ENCODE assay signal across 1 cellular context in the genomic region with DNA sequence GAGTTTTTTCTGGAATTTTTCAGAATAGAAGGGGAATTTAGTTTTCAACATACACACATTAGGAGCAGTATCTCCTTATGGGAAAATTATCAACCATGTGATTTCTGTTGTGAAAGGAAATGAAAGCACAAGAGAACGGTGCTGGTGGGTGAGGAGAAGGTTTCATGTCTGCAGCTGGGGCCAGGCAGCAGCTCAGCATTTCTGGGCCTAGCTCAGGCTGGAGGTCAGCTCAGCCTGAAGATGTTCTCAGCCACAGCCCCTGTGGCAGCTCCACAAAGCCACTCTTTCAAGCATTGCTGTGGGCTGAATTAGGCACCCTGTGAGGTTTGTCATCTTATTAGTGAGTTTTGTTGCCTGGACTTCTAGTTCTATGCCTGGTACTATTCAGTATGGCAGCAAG.
TF ChIP-seq lines count a peak whose summit lies in the region.

No MANE protein-coding gene starts in this region.

TF ChIP-seq in GM23338, 12 proteins besides CTCF, POLR2A, EP300 and RAD21 (continued from another document):
- TF ChIP-seq, protein P1, sequence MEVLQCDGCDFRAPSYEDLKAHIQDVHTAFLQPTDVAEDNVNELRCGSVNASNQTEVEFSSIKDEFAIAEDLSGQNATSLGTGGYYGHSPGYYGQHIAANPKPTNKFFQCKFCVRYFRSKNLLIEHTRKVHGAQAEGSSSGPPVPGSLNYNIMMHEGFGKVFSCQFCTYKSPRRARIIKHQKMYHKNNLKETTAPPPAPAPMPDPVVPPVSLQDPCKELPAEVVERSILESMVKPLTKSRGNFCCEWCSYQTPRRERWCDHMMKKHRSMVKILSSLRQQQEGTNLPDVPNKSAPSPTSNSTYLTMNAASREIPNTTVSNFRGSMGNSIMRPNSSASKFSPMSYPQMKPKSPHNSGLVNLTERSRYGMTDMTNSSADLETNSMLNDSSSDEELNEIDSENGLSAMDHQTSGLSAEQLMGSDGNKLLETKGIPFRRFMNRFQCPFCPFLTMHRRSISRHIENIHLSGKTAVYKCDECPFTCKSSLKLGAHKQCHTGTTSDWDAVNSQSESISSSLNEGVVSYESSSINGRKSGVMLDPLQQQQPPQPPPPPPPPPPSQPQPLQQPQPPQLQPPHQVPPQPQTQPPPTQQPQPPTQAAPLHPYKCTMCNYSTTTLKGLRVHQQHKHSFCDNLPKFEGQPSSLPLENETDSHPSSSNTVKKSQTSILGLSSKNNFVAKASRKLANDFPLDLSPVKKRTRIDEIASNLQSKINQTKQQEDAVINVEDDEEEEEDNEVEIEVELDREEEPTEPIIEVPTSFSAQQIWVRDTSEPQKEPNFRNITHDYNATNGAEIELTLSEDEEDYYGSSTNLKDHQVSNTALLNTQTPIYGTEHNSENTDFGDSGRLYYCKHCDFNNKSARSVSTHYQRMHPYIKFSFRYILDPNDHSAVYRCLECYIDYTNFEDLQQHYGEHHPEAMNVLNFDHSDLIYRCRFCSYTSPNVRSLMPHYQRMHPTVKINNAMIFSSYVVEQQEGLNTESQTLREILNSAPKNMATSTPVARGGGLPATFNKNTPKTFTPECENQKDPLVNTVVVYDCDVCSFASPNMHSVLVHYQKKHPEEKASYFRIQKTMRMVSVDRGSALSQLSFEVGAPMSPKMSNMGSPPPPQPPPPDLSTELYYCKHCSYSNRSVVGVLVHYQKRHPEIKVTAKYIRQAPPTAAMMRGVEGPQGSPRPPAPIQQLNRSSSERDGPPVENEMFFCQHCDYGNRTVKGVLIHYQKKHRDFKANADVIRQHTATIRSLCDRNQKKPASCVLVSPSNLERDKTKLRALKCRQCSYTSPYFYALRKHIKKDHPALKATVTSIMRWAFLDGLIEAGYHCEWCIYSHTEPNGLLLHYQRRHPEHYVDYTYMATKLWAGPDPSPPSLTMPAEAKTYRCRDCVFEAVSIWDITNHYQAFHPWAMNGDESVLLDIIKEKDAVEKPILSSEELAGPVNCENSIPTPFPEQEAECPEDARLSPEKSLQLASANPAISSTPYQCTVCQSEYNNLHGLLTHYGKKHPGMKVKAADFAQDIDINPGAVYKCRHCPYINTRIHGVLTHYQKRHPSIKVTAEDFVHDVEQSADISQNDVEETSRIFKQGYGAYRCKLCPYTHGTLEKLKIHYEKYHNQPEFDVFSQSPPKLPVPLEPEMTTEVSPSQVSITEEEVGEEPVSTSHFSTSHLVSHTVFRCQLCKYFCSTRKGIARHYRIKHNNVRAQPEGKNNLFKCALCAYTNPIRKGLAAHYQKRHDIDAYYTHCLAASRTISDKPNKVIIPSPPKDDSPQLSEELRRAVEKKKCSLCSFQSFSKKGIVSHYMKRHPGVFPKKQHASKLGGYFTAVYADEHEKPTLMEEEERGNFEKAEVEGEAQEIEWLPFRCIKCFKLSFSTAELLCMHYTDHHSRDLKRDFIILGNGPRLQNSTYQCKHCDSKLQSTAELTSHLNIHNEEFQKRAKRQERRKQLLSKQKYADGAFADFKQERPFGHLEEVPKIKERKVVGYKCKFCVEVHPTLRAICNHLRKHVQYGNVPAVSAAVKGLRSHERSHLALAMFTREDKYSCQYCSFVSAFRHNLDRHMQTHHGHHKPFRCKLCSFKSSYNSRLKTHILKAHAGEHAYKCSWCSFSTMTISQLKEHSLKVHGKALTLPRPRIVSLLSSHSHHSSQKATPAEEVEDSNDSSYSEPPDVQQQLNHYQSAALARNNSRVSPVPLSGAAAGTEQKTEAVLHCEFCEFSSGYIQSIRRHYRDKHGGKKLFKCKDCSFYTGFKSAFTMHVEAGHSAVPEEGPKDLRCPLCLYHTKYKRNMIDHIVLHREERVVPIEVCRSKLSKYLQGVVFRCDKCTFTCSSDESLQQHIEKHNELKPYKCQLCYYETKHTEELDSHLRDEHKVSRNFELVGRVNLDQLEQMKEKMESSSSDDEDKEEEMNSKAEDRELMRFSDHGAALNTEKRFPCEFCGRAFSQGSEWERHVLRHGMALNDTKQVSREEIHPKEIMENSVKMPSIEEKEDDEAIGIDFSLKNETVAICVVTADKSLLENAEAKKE (CRISPR knock-in tag; IDR thresholded peaks at IDR 0.05): no peak
- TF ChIP-seq EZH2phosphoT487 (IDR thresholded peaks at IDR 0.05; ENCODE audit: unreplicated experiment) (no peak), JUNB (IDR thresholded peaks at IDR 0.05; ENCODE audit: unreplicated experiment) (no peak), POLR2AphosphoS5 (IDR thresholded peaks at IDR 0.05; ENCODE audit: low read depth) (no peak), STAT1 (IDR thresholded peaks at IDR 0.05; ENCODE audit: unreplicated experiment) (no peak), CREB1 (CRISPR knock-in tag; IDR thresholded peaks at IDR 0.05; ENCODE audit: low read depth) (no peak), ZNF331 (CRISPR knock-in tag; IDR thresholded peaks at IDR 0.05; ENCODE audit: low read depth) (no peak), NANOG (IDR thresholded peaks at IDR 0.05; ENCODE audit: borderline replicate concordance) (no peak)
- TF ChIP-seq, protein P2, sequence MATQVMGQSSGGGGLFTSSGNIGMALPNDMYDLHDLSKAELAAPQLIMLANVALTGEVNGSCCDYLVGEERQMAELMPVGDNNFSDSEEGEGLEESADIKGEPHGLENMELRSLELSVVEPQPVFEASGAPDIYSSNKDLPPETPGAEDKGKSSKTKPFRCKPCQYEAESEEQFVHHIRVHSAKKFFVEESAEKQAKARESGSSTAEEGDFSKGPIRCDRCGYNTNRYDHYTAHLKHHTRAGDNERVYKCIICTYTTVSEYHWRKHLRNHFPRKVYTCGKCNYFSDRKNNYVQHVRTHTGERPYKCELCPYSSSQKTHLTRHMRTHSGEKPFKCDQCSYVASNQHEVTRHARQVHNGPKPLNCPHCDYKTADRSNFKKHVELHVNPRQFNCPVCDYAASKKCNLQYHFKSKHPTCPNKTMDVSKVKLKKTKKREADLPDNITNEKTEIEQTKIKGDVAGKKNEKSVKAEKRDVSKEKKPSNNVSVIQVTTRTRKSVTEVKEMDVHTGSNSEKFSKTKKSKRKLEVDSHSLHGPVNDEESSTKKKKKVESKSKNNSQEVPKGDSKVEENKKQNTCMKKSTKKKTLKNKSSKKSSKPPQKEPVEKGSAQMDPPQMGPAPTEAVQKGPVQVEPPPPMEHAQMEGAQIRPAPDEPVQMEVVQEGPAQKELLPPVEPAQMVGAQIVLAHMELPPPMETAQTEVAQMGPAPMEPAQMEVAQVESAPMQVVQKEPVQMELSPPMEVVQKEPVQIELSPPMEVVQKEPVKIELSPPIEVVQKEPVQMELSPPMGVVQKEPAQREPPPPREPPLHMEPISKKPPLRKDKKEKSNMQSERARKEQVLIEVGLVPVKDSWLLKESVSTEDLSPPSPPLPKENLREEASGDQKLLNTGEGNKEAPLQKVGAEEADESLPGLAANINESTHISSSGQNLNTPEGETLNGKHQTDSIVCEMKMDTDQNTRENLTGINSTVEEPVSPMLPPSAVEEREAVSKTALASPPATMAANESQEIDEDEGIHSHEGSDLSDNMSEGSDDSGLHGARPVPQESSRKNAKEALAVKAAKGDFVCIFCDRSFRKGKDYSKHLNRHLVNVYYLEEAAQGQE (IDR thresholded peaks at IDR 0.05; ENCODE audit: unreplicated experiment): no peak
